ENCODE assay signal across 22 cellular contexts in genomic region chr18:2792395-2792794, GRCh38.
"Had no signal": no experiment of that assay in that cellular context is flagged by ENCODE, and none has a peak within 500 bp of the region (broad histone marks: within the 10 kb centered on the region; RNA-seq: fewer than 3 reads in every experiment).

No MANE protein-coding gene starts in this region.

- H3K27ac Mint-ChIP-seq: activated CD4-positive, alpha-beta memory T cell treated with anti-CD3 and anti-CD28 coated beads for 36 hours; activated naive CD4-positive, alpha-beta T cell treated with anti-CD3 and anti-CD28 coated beads for 36 hours; brain had no signal

- H3K9me3 Mint-ChIP-seq: activated CD4-positive, alpha-beta memory T cell treated with anti-CD3 and anti-CD28 coated beads for 36 hours; activated CD4-positive, alpha-beta T cell treated with anti-CD3 and anti-CD28 coated beads, Interleukin-2, amount 10 ng/mL, durations not matched to agents 7 days and 5 days; activated naive CD4-positive, alpha-beta T cell treated with anti-CD3 and anti-CD28 coated beads for 36 hours; activated T-cell treated with anti-CD3 and anti-CD28 coated beads, Interleukin-2, amount 50 U/mL, for 4 hours; brain; T-cell had no signal

- H3K4me1 Mint-ChIP-seq: brain had no signal

- H3K27me3 Mint-ChIP-seq: activated CD4-positive, alpha-beta memory T cell treated with anti-CD3 and anti-CD28 coated beads for 36 hours; activated CD4-positive, alpha-beta T cell treated with anti-CD3 and anti-CD28 coated beads, Interleukin-2, amount 10 ng/mL, durations not matched to agents 7 days and 5 days; activated naive CD8-positive, alpha-beta T cell; brain; T-cell had no signal

- DNase-seq: activated CD4-positive, alpha-beta memory T cell treated with anti-CD3 and anti-CD28 coated beads for 36 hours; activated CD4-positive, alpha-beta T cell treated with anti-CD3 and anti-CD28 coated beads, Interleukin-2, amount 10 ng/mL, durations not matched to agents 7 days and 5 days; activated CD4-positive, CD25-positive, alpha-beta regulatory T cell; activated CD8-positive, alpha-beta memory T cell treated with anti-CD3 and anti-CD28 coated beads for 24 hours; activated gamma-delta T cell; activated naive CD4-positive, alpha-beta T cell treated with anti-CD3 and anti-CD28 coated beads for 36 hours; activated T-cell treated with anti-CD3 and anti-CD28 coated beads, Interleukin-2, amount 50 U/mL, for 4 hours; amygdala; Karpas-422; MM.1S; NCI-H1105; NCI-H1436 treated with DMSO at 0.1 percent for 48 hours; NCI-H187; NCI-H2081; NCI-H226; NCI-H526; NCI-H82; SIG-M5; T-cell had no signal

- H3K4me3 Mint-ChIP-seq: activated CD4-positive, alpha-beta memory T cell treated with anti-CD3 and anti-CD28 coated beads for 36 hours; activated CD4-positive, alpha-beta T cell treated with anti-CD3 and anti-CD28 coated beads, Interleukin-2, amount 10 ng/mL, durations not matched to agents 7 days and 5 days; activated naive CD4-positive, alpha-beta T cell treated with anti-CD3 and anti-CD28 coated beads for 36 hours; activated naive CD8-positive, alpha-beta T cell; activated T-cell treated with anti-CD3 and anti-CD28 coated beads, Interleukin-2, amount 50 U/mL, for 4 hours; brain; T-cell had no signal

- ATAC-seq: activated T-cell treated with anti-CD3 and anti-CD28 coated beads, Interleukin-2, amount 50 U/mL, for 4 hours; T-cell had no signal

- FAIRE-seq: astrocyte had no signal
